Comparison of ENCODE assay signal across 19 cellular contexts in genomic region chr17:69710926-69711325, GRCh38.
DNase-seq lines count a peak whose midpoint lies in the region; ATAC-seq, FAIRE-seq and TF ChIP-seq lines count a peak whose summit lies in the region.
"Had no signal": no experiment of that assay in that cellular context is flagged by ENCODE, and none has a peak within 500 bp of the region (broad histone marks: within the 10 kb centered on the region; RNA-seq: fewer than 3 reads in every experiment).

No MANE protein-coding gene starts in this region.

- H2BK5ac ChIP-seq in IMR-90 (ENCODE audit: low read depth, low read length, poor library complexity, severe bottlenecking) (no peak overlapping the region), neuronal stem cell (ENCODE audit: low read length) (no peak overlapping the region)

- peaks cover 4% of the 10 kb centered on the region for H3K4me1 Mint-ChIP-seq in T-helper 2 cell treated with Interferon-gamma antibody and Interleukin-4, amounts not matched to agents 5 μg/mL and 100 μg/mL, for 36 hours (ENCODE audit: low read depth)
- H3K4me1 Mint-ChIP-seq: CD8-positive, alpha-beta memory T cell had no signal

- H4K91ac ChIP-seq in IMR-90 (ENCODE audit: insufficient read depth, low read depth, low read length) (no peak overlapping the region), neuronal stem cell (ENCODE audit: low read depth, low read length, poor library complexity) (no peak overlapping the region)

- TF ChIP-seq POLR2A in A549 (IDR thresholded peaks at IDR 0.05; ENCODE audit: low read length) (no peak), IMR-90 (IDR thresholded peaks at IDR 0.05; ENCODE audit: low read depth, low read length) (no peak)

- intact Hi-C loops in IMR-90 (cut with micrococcal nuclease): loop anchor here (5.0 kb wide), 2 partner anchors 104 to 456 kb away; partner anchors contain the start of gene KCNJ2

- no peaks in the 10 kb centered on the region for H3K36me3 ChIP-seq in IMR-90 (ENCODE audit: control insufficient read depth, insufficient read depth, low read length)
- no peaks in the 10 kb centered on the region for H3K36me3 ChIP-seq in neuronal stem cell (replicated peaks in 1 of 2; ENCODE audit: control insufficient read depth in 2 of 2, insufficient read depth in 2 of 2, low read length in 2 of 2)

- peak overlapping the region; percentile 18; the same call in 2 of the 3 replicates for H3K4me2 ChIP-seq in A549
- H3K4me2 ChIP-seq in IMR-90 (ENCODE audit: low read depth, low read length): no peak overlapping the region
- H3K4me2 ChIP-seq in neuronal stem cell (ENCODE audit: insufficient read depth, low read length, poor library complexity, severe bottlenecking): no peak overlapping the region

- no peak for TF ChIP-seq EP300 in A549 (IDR thresholded peaks at IDR 0.05)

- H3K4me1 ChIP-seq in A549 (peaks cover 42% of the 10 kb centered on the region), IMR-90 (ENCODE audit: control insufficient read depth, insufficient read depth, low read length) (peaks cover 5% of the 10 kb centered on the region), neuronal stem cell (ENCODE audit: control insufficient read depth in 2 of 2, insufficient read depth in 1 of 2, low read depth in 1 of 2, low read length in 2 of 2) (peaks cover 1 to 6% of the 10 kb centered on the region in 2 donors)

- H3K4me3 Mint-ChIP-seq in T-helper 2 cell treated with Interferon-gamma antibody and Interleukin-4, amounts not matched to agents 5 μg/mL and 100 μg/mL, for 36 hours: no peak overlapping the region
- H3K4me3 Mint-ChIP-seq: CD8-positive, alpha-beta memory T cell had no signal

- TF ChIP-seq RAD21 in A549 (conservative IDR thresholded peaks at IDR 0.05 in 1 of 2, IDR thresholded peaks at IDR 0.05 in 1 of 2) (no peak), IMR-90 (IDR thresholded peaks at IDR 0.05; ENCODE audit: low read length) (no peak)

- H3K14ac ChIP-seq in IMR-90 (replicated peaks; ENCODE audit: low read depth, low read length): 0 out of 2 replicates have a peak overlapping the region, but pooled peaks have one; percentile 21
- H3K14ac ChIP-seq in neuronal stem cell (ENCODE audit: low read length): no peak overlapping the region

- H3K27ac Mint-ChIP-seq in T-helper 2 cell treated with Interferon-gamma antibody and Interleukin-4, amounts not matched to agents 5 μg/mL and 100 μg/mL, for 36 hours: no peak overlapping the region
- H3K27ac Mint-ChIP-seq: CD8-positive, alpha-beta memory T cell had no signal

- H3K4me3 ChIP-seq in A549: no peak overlapping the region
- H3K4me3 ChIP-seq in IMR-90 (ENCODE audit: insufficient read depth, low read depth, low read length): no peak overlapping the region
- H3K4me3 ChIP-seq in epithelial cell of esophagus (ENCODE audit: low read length): no peak overlapping the region
- H3K4me3 ChIP-seq in neuronal stem cell (ENCODE audit: low read length in 2 of 2): no peak overlapping the region

- H3K23ac ChIP-seq in IMR-90 (ENCODE audit: low read depth, low read length): no peak overlapping the region
- H3K23ac ChIP-seq in neuronal stem cell (ENCODE audit: low read depth, low read length, poor library complexity): no peak overlapping the region

- DNase-seq in A549 (ENCODE audit: low read depth in 1 of 2, low spot score in 1 of 2) (no peak), IMR-90 (peak; percentile 15), epithelial cell of esophagus (ENCODE audit: low read depth) (peak; percentile 72), kidney tubule cell (ENCODE audit: low spot score) (peak; percentile 73), neuronal stem cell (ENCODE audit: low spot score) (no peak), GM19240 (ENCODE audit: insufficient read length, low spot score) (no peak)
- no peak for DNase-seq in T-helper 2 cell treated with Interferon-gamma antibody and Interleukin-4, amounts not matched to agents 5 μg/mL and 100 μg/mL, for 36 hours (ENCODE audit: low spot score)
- DNase-seq: CD8-positive, alpha-beta memory T cell; GDM1; Karpas-422; MM.1S; NCI-H1048; NCI-H1436; NCI-H2227 treated with DMSO at 0.1 percent for 48 hours; NCI-H510A treated with DMSO at 0.1 percent for 48 hours had no signal

- no peaks in the 10 kb centered on the region for H3K9me1 ChIP-seq in IMR-90 (ENCODE audit: insufficient read depth, low read length)

- peaks cover 2% of the 10 kb centered on the region for H3K36me3 Mint-ChIP-seq in T-helper 2 cell treated with Interferon-gamma antibody and Interleukin-4, amounts not matched to agents 5 μg/mL and 100 μg/mL, for 36 hours (ENCODE audit: low read depth)
- H3K36me3 Mint-ChIP-seq: CD8-positive, alpha-beta memory T cell had no signal

- H3K18ac ChIP-seq in IMR-90 (ENCODE audit: low read depth, low read length) (no peak overlapping the region), neuronal stem cell (ENCODE audit: low read length) (no peak overlapping the region)

- H2AFZ ChIP-seq in IMR-90 (replicated peaks; ENCODE audit: low read length, poor library complexity) (no peak overlapping the region), neuronal stem cell (ENCODE audit: low read length) (no peak overlapping the region)

- no peak for FAIRE-seq in A549 (lab: Jason Lieb, UNC)
- FAIRE-seq: GM18507, H1 had no signal

- ATAC-seq in A549: no peak
- ATAC-seq in IMR-90 (ENCODE audit: low read depth): no peak
- ATAC-seq: Panc1 had no signal

- no peaks in the 10 kb centered on the region for H4K20me1 ChIP-seq in IMR-90 (ENCODE audit: insufficient read depth, low read length)

- H3K9me3 ChIP-seq in A549 (no peaks in the 10 kb centered on the region), IMR-90 (ENCODE audit: control insufficient read depth, insufficient read depth, low read length) (no peaks in the 10 kb centered on the region), neuronal stem cell (replicated peaks in 1 of 2; ENCODE audit: control insufficient read depth in 2 of 2, insufficient read depth in 1 of 2, low read depth in 1 of 2, low read length in 2 of 2) (no peaks in the 10 kb centered on the region)

- no peak overlapping the region for H2BK20ac ChIP-seq in IMR-90 (ENCODE audit: low read depth, low read length)

- in situ Hi-C loops in IMR-90 (cut with MboI; ENCODE audit: low sequenced_read_pairs): no loop called here

- H2AK5ac ChIP-seq in IMR-90 (ENCODE audit: low read depth, low read length) (no peak overlapping the region), neuronal stem cell (ENCODE audit: low read depth, low read length) (no peak overlapping the region)

- H3K79me1 ChIP-seq in IMR-90 (ENCODE audit: low read depth in 1 of 2, low read length in 2 of 2) (no peaks in the 10 kb centered on the region), neuronal stem cell (ENCODE audit: low read depth, low read length) (peaks cover 1% of the 10 kb centered on the region)

- H3K4ac ChIP-seq in IMR-90 (ENCODE audit: low read depth, low read length) (no peak overlapping the region), neuronal stem cell (ENCODE audit: low read length) (no peak overlapping the region)

- H4K5ac ChIP-seq in IMR-90 (ENCODE audit: low read depth, low read length): no peak overlapping the region

- no peak overlapping the region for H2BK120ac ChIP-seq in IMR-90 (ENCODE audit: low read depth, low read length)
- no peak overlapping the region for H2BK120ac ChIP-seq in neuronal stem cell (ENCODE audit: low read depth, low read length)

- H3K27me3 Mint-ChIP-seq in T-helper 2 cell treated with Interferon-gamma antibody and Interleukin-4, amounts not matched to agents 5 μg/mL and 100 μg/mL, for 36 hours (ENCODE audit: low read depth): no peaks in the 10 kb centered on the region
- H3K27me3 Mint-ChIP-seq: CD8-positive, alpha-beta memory T cell had no signal

- CTCF ChIA-PET in A549 (lab: Yijun Ruan, JAX): interaction anchor here (0.7 kb wide), 1 partner anchor 13 kb away, joined by 3 read pairs; no protein-coding TSS in a partner anchor
- CTCF ChIA-PET in IMR-90 (lab: Yijun Ruan, JAX): no interaction called here

- no peak overlapping the region for H3K27ac ChIP-seq in A549
- H3K27ac ChIP-seq in IMR-90 (ENCODE audit: insufficient read depth, low read length): no peak overlapping the region
- no peak overlapping the region for H3K27ac ChIP-seq in neuronal stem cell (replicated peaks; ENCODE audit: low read length)
- H3K27ac ChIP-seq: C4-2B had no signal

- H2AK9ac ChIP-seq in IMR-90 (replicated peaks; ENCODE audit: low read depth, low read length, poor library complexity): no peak overlapping the region

- no peak overlapping the region for H2BK12ac ChIP-seq in neuronal stem cell (ENCODE audit: low read length)

- BruUV-seq in IMR-90 (replicated peaks; lab: Mats Ljungman, UMichigan): no TSS peak

- dilution Hi-C loops in IMR-90 (cut with HindIII; ENCODE audit: low sequenced_read_pairs, unreplicated experiment): no loop called here

- POLR2A ChIA-PET in A549 (lab: Yijun Ruan, JAX): no interaction called here
- POLR2A ChIA-PET in IMR-90 (lab: Charles Lee; ENCODE audit: unreplicated experiment): no interaction called here

- H4K8ac ChIP-seq in IMR-90 (ENCODE audit: low read depth in 2 of 2, low read length in 2 of 2): no peak overlapping the region
- no peak overlapping the region for H4K8ac ChIP-seq in neuronal stem cell (ENCODE audit: low read depth, low read length)

- H3K27me3 ChIP-seq in IMR-90 (ENCODE audit: control insufficient read depth, insufficient read depth, low read length) (no peaks in the 10 kb centered on the region), neuronal stem cell (ENCODE audit: control insufficient read depth in 3 of 3, insufficient read depth in 3 of 3, low read depth in 1 of 3, low read length in 3 of 3) (no peaks in the 10 kb centered on the region)

- H3K9me3 Mint-ChIP-seq in T-helper 2 cell treated with Interferon-gamma antibody and Interleukin-4, amounts not matched to agents 5 μg/mL and 100 μg/mL, for 36 hours: peaks cover 10% of the 10 kb centered on the region
- H3K9me3 Mint-ChIP-seq: CD8-positive, alpha-beta memory T cell had no signal

- H3K9ac ChIP-seq in IMR-90 (ENCODE audit: low read depth, low read length): no peak overlapping the region
- H3K9ac ChIP-seq in neuronal stem cell (ENCODE audit: low read depth, low read length, poor library complexity): no peak overlapping the region

- TF ChIP-seq CTCF in A549 (IDR thresholded peaks at IDR 0.05) (no peak), IMR-90 (conservative IDR thresholded peaks at IDR 0.05; ENCODE audit: low read depth, low read length) (no peak), epithelial cell of esophagus (IDR thresholded peaks at IDR 0.05; ENCODE audit: insufficient read depth, low read depth, low read length, missing control alignments) (no peak)

- 32% methylated on average over 2 of the region's 2 CpGs for WGBS in A549 (ENCODE audit: missing lambda C conversion rate)
- no CpG with 5 or more reads among the region's 2 CpGs for WGBS in IMR-90 (ENCODE audit: extremely low coverage in 2 of 2, insufficient read length in 1 of 2), 2 experiments
- WGBS in neuronal stem cell (ENCODE audit: extremely low coverage in 2 of 2, insufficient read length in 2 of 2, insufficient replicate concordance in 1 of 2), 2 donors: no CpG with 5 or more reads among the region's 2 CpGs

- H2BK15ac ChIP-seq in IMR-90 (ENCODE audit: low read depth, low read length) (no peak overlapping the region), neuronal stem cell (ENCODE audit: low read length) (no peak overlapping the region)

- no peak overlapping the region for H3K56ac ChIP-seq in IMR-90 (ENCODE audit: extremely low read depth, insufficient read depth, low read length)

TF ChIP-seq in A549, 52 proteins besides CTCF, POLR2A, EP300 and RAD21 (continues in another document):
- TF ChIP-seq ZNF302 (CRISPR knock-in tag; IDR thresholded peaks at IDR 0.05): no peak

Comparison
In these comparisons a context has a peak if more than half of its experiments do, and no peak if none do; other contexts are left out.
1. DNase-seq: peak in IMR-90 (single experiment), epithelial cell of esophagus (single experiment) and kidney tubule cell (single experiment); none in A549 (0 of 2), neuronal stem cell (single experiment), T-helper 2 cell treated with Interferon-gamma antibody and Interleukin-4, amounts not matched to agents 5 μg/mL and 100 μg/mL, for 36 hours (single experiment) and GM19240 (single experiment).